10 cellular contexts compared by ENCODE assay signal in genomic region chr11:104984818-104985217, GRCh38. TPM values are rescaled to one million over a fixed set of nuclear protein-coding genes. Genes with fewer than 3 reads are reported as not detected.
"Had no signal": no experiment of that assay in that cellular context is flagged by ENCODE, and none has a peak within 500 bp of the region (broad histone marks: within the 10 kb centered on the region; RNA-seq: fewer than 3 reads in every experiment).

No MANE protein-coding gene starts in this region.

- H3K4me1 ChIP-seq: HAP-1 had no signal

- H3K9me3 ChIP-seq: HAP-1 had no signal

- H2AFZ ChIP-seq: GM23248 had no signal

- H3K4me3 ChIP-seq: GM23248, HAP-1 had no signal

- H3K36me3 ChIP-seq: HAP-1 had no signal

- H3K27ac ChIP-seq: GM23248, HL-60 had no signal

- H3K9ac ChIP-seq: GM23248 had no signal

- ATAC-seq: HCT116 had no signal

- DNase-seq: GM23248, GOT3, H7, HFFc6, KBM-7 had no signal

RNA-seq across cellular contexts. Expression of gene CASP4, which starts 16.4 kb away (rescaled TPM):
- total RNA-seq: H7 had no signal

RNA-seq across cellular contexts. Expression of gene CASP5, which starts 38.1 kb away (rescaled TPM):
- total RNA-seq: GM23248, H4, H7, HFFc6, HT1080 had no signal
- polyA plus RNA-seq: GM23248 had no signal

RNA-seq across cellular contexts. Expression of gene CASP1, which starts 50.1 kb away (rescaled TPM):
- total RNA-seq: H7 had no signal
